ENCODE assay signal across 10 cellular contexts in genomic region chr20:62646851-62647520, GRCh38. TPM values are rescaled to one million over a fixed set of nuclear protein-coding genes. Genes with fewer than 3 reads are reported as not detected.
DNase-seq lines count a peak whose midpoint lies in the region; ATAC-seq and TF ChIP-seq lines count a peak whose summit lies in the region.
"Had no signal": no experiment of that assay in that cellular context is flagged by ENCODE, and none has a peak within 500 bp of the region (broad histone marks: within the 10 kb centered on the region; RNA-seq: fewer than 3 reads in every experiment).

No MANE protein-coding gene starts in this region.

- no peak overlapping the region for H2BK15ac ChIP-seq in neuronal stem cell (ENCODE audit: low read length)

- peaks cover 25% of the 10 kb centered on the region for H3K4me1 Mint-ChIP-seq in CD8-positive, alpha-beta T cell (ENCODE audit: low read depth)

- RAD21 ChIA-PET in HCT116 (lab: Charles Lee; ENCODE audit: low non-redundant PET in 1 of 2, low total read pairs in 2 of 2, uncharacterized antibody in 2 of 2, unreplicated experiment in 2 of 2): no interaction called here

- H2BK12ac ChIP-seq in neuronal stem cell (ENCODE audit: low read length): peak overlapping the region; percentile 43

- no peaks in the 10 kb centered on the region for H3K9me3 Mint-ChIP-seq in CD8-positive, alpha-beta T cell
- H3K9me3 Mint-ChIP-seq: effector memory CD8-positive, alpha-beta T cell; naive thymus-derived CD4-positive, alpha-beta T cell had no signal

- H4K20me1 ChIP-seq in HCT116 (ENCODE audit: insufficient read depth): peaks cover 29% of the 10 kb centered on the region; the same call in 1 of the 2 replicates

- H3K4me3 Mint-ChIP-seq in CD8-positive, alpha-beta T cell: no peak overlapping the region
- H3K4me3 Mint-ChIP-seq: effector memory CD8-positive, alpha-beta T cell had no signal

- no peak overlapping the region for H2AK5ac ChIP-seq in neuronal stem cell (ENCODE audit: low read depth, low read length)

- H3K36me3 Mint-ChIP-seq in CD8-positive, alpha-beta T cell: no peaks in the 10 kb centered on the region

- H3K27ac Mint-ChIP-seq in CD8-positive, alpha-beta T cell: peak overlapping the region; percentile 32

- no TSS peak for BruUV-seq in HCT116 (replicated peaks; lab: Mats Ljungman, UMichigan)

- no peak overlapping the region for H2BK5ac ChIP-seq in neuronal stem cell (ENCODE audit: low read length)

- H4K8ac ChIP-seq in neuronal stem cell (ENCODE audit: low read depth, low read length): no peak overlapping the region

- H3K27ac ChIP-seq in CD8-positive, alpha-beta T cell (ENCODE audit: low read depth, low read length): no peak overlapping the region
- peak overlapping the region; percentile 90; the same call in 1 of the 2 replicates for H3K27ac ChIP-seq in HCT116 (ENCODE audit: low read depth, low read length)
- H3K27ac ChIP-seq in adrenal gland: peak overlapping the region in 3 of 5 donors; percentile 14 to 91 (median 73)
- H3K27ac ChIP-seq in neuronal stem cell (replicated peaks; ENCODE audit: low read length): no peak overlapping the region
- H3K27ac ChIP-seq in thyroid gland: no peak overlapping the region

- H3K9me3 ChIP-seq in CD8-positive, alpha-beta T cell (ENCODE audit: low read length): no peaks in the 10 kb centered on the region
- H3K9me3 ChIP-seq in HCT116 (ENCODE audit: control insufficient read depth in 1 of 2, insufficient read depth in 1 of 2, low read depth in 1 of 2, low read length in 2 of 2) (no peaks in the 10 kb centered on the region), adrenal gland (replicated peaks in 1 of 3) (no peaks in the 10 kb centered on the region), neuronal stem cell (replicated peaks in 1 of 2; ENCODE audit: control insufficient read depth in 2 of 2, insufficient read depth in 1 of 2, low read depth in 1 of 2, low read length in 2 of 2) (no peaks in the 10 kb centered on the region), thyroid gland (no peaks in the 10 kb centered on the region)

- H3K79me1 ChIP-seq in neuronal stem cell (ENCODE audit: low read depth, low read length): no peaks in the 10 kb centered on the region

- H2BK120ac ChIP-seq in neuronal stem cell (ENCODE audit: low read depth, low read length): no peak overlapping the region

- no peak overlapping the region for H3K4me3 ChIP-seq in CD8-positive, alpha-beta T cell (ENCODE audit: low read depth, low read length)
- H3K4me3 ChIP-seq in HCT116 (replicated peaks in 1 of 2; ENCODE audit: low read depth in 1 of 2, low read length in 2 of 2): no peak overlapping the region
- H3K4me3 ChIP-seq in adrenal gland: no peak overlapping the region
- no peak overlapping the region for H3K4me3 ChIP-seq in neuronal stem cell (ENCODE audit: low read length in 2 of 2)
- no peak overlapping the region for H3K4me3 ChIP-seq in thyroid gland (replicated peaks in 1 of 3)

- peaks cover 96% of the 10 kb centered on the region for H3K79me2 ChIP-seq in HCT116 (ENCODE audit: insufficient read depth, low read length)

- H2AFZ ChIP-seq in HCT116 (ENCODE audit: low read depth, low read length, poor library complexity, severe bottlenecking) (no peak overlapping the region), neuronal stem cell (ENCODE audit: low read length) (no peak overlapping the region)

- H3K18ac ChIP-seq in neuronal stem cell (ENCODE audit: low read length): peak overlapping the region; percentile 45

- H3K23ac ChIP-seq in neuronal stem cell (ENCODE audit: low read depth, low read length, poor library complexity): no peak overlapping the region

- CTCF ChIA-PET in CD8-positive, alpha-beta T cell (lab: Charles Lee): interaction anchor here (1.0 kb wide), 1 partner anchor 30 kb away, joined by 3 read pairs; no protein-coding TSS in a partner anchor
- CTCF ChIA-PET in HCT116 (lab: Charles Lee): no interaction called here

- no peak for DNase-seq in CD8-positive, alpha-beta T cell
- DNase-seq in HCT116 (ENCODE audit: low read depth, low spot score) (no peak), adrenal gland (no peak), neuronal stem cell (ENCODE audit: low spot score) (no peak), ACHN (no peak), thyroid gland (no peak), NCI-H69 (lab: John Stamatoyannopoulos, UW) (no peak)
- DNase-seq: activated CD4-positive, alpha-beta T cell treated with anti-CD3 and anti-CD28 coated beads, Interleukin-2, amount 50 U/mL, for 48 hours; effector memory CD8-positive, alpha-beta T cell; naive thymus-derived CD4-positive, alpha-beta T cell had no signal

- no peaks in the 10 kb centered on the region for H3K36me3 ChIP-seq in CD8-positive, alpha-beta T cell (ENCODE audit: insufficient read depth, low read length)
- peaks cover 6 to 60% of the 10 kb centered on the region in 2 experiments; a peak in 3 of 4 replicates for H3K36me3 ChIP-seq in HCT116 (ENCODE audit: control insufficient read depth in 1 of 2, insufficient read depth in 2 of 2, low read length in 2 of 2)
- H3K36me3 ChIP-seq in adrenal gland (replicated peaks in 1 of 2): no peaks in the 10 kb centered on the region
- no peaks in the 10 kb centered on the region for H3K36me3 ChIP-seq in neuronal stem cell (replicated peaks in 1 of 2; ENCODE audit: control insufficient read depth in 2 of 2, insufficient read depth in 2 of 2, low read length in 2 of 2)
- no peaks in the 10 kb centered on the region for H3K36me3 ChIP-seq in thyroid gland

- no peak overlapping the region for H3K9ac ChIP-seq in HCT116 (ENCODE audit: low read length)
- no peak overlapping the region for H3K9ac ChIP-seq in neuronal stem cell (ENCODE audit: low read depth, low read length, poor library complexity)

- no peak overlapping the region for H4K91ac ChIP-seq in neuronal stem cell (ENCODE audit: low read depth, low read length, poor library complexity)

- H3K27me3 ChIP-seq in CD8-positive, alpha-beta T cell (ENCODE audit: insufficient read depth, low read length): no peaks in the 10 kb centered on the region
- H3K27me3 ChIP-seq in HCT116 (ENCODE audit: insufficient read depth, low read length) (no peaks in the 10 kb centered on the region), adrenal gland (peaks cover 5% of the 10 kb centered on the region), neuronal stem cell (ENCODE audit: control insufficient read depth in 3 of 3, insufficient read depth in 3 of 3, low read depth in 1 of 3, low read length in 3 of 3) (peaks cover 5 to 72% (median 29%) of the 10 kb centered on the region in 3 experiments), thyroid gland (peaks cover 4% of the 10 kb centered on the region)

- no peak for TF ChIP-seq RAD21 in HCT116 (IDR thresholded peaks at IDR 0.05; ENCODE audit: low read depth)

- H3K14ac ChIP-seq in neuronal stem cell (ENCODE audit: low read length): no peak overlapping the region

- intact Hi-C loops in CD8-positive, alpha-beta T cell (cut with DNase I, micrococcal nuclease): loop anchor here in 1 of 2 experiments (10.0 kb wide), 1 partner anchor 342 kb away; the partner anchor contains the start of gene ADRM1
- intact Hi-C loops in HCT116 (cut with micrococcal nuclease) (no loop called here), adrenal gland (cut with DNase I) (no loop called here), thyroid gland (cut with DNase I) (no loop called here)

- ATAC-seq in CD8-positive, alpha-beta T cell: no peak
- ATAC-seq in HCT116: no peak
- ATAC-seq: effector memory CD8-positive, alpha-beta T cell; naive thymus-derived CD4-positive, alpha-beta T cell had no signal

- POLR2A ChIA-PET in CD8-positive, alpha-beta T cell (lab: Charles Lee): no interaction called here
- POLR2A ChIA-PET in HCT116 (lab: Charles Lee): no interaction called here

- no peak overlapping the region for H3K4ac ChIP-seq in neuronal stem cell (ENCODE audit: low read length)

- H3K9me2 ChIP-seq in HCT116 (ENCODE audit: insufficient read depth): no peaks in the 10 kb centered on the region

- H3K27me3 Mint-ChIP-seq in CD8-positive, alpha-beta T cell (ENCODE audit: low read depth): no peaks in the 10 kb centered on the region
- H3K27me3 Mint-ChIP-seq: effector memory CD8-positive, alpha-beta T cell; naive thymus-derived CD4-positive, alpha-beta T cell had no signal

- in situ Hi-C loops in ACHN (cut with HindIII; ENCODE audit: low pct_ligation_motif_present, low pct_unique_long_range_greater_than_20kb, low sequenced_read_pairs): no loop called here

- H3K4me2 ChIP-seq in HCT116 (ENCODE audit: low read length): peak overlapping the region; percentile 12; the same call in 1 of the 2 replicates
- no peak overlapping the region for H3K4me2 ChIP-seq in neuronal stem cell (ENCODE audit: insufficient read depth, low read length, poor library complexity, severe bottlenecking)

- TF ChIP-seq POLR2A in HCT116 (IDR thresholded peaks at IDR 0.05; ENCODE audit: borderline replicate concordance, extremely low read depth, insufficient read depth, insufficient read length) (no peak), adrenal gland (IDR thresholded peaks at IDR 0.05) (no peak), thyroid gland (IDR thresholded peaks at IDR 0.05) (no peak)

- 82 to 92% (median 89%) methylated on average over 9 to 12 of the region's 12 CpGs for WGBS in adrenal gland, 4 donors
- no CpG with 5 or more reads among the region's 12 CpGs for WGBS in neuronal stem cell (ENCODE audit: extremely low coverage in 2 of 2, insufficient read length in 2 of 2, insufficient replicate concordance in 1 of 2), 2 donors
- WGBS in thyroid gland, 2 donors: 84 to 85% methylated on average over 8 to 11 of the region's 12 CpGs

- H3K4me1 ChIP-seq in CD8-positive, alpha-beta T cell (ENCODE audit: insufficient read depth, low read length): peaks cover 26% of the 10 kb centered on the region
- H3K4me1 ChIP-seq in HCT116 (ENCODE audit: control insufficient read depth in 1 of 2, insufficient read depth in 2 of 2, low read length in 2 of 2) (peaks cover 53 to 76% of the 10 kb centered on the region in 2 experiments), adrenal gland (replicated peaks in 1 of 2) (peaks cover 18 to 42% of the 10 kb centered on the region in 2 donors), neuronal stem cell (ENCODE audit: control insufficient read depth in 2 of 2, insufficient read depth in 1 of 2, low read depth in 1 of 2, low read length in 2 of 2) (peaks cover 0 to 7% of the 10 kb centered on the region in 2 donors), thyroid gland (peaks cover 13 to 44% of the 10 kb centered on the region in 2 donors)

- TF ChIP-seq CTCF in CD8-positive, alpha-beta T cell (IDR thresholded peaks at IDR 0.05): no peak
- TF ChIP-seq CTCF in HCT116 (IDR thresholded peaks at IDR 0.05 in 2 of 3, conservative IDR thresholded peaks at IDR 0.05 in 1 of 3; ENCODE audit: borderline replicate concordance in 1 of 3, insufficient read depth in 1 of 3, low read depth in 2 of 3, low read length in 2 of 3) (no peak), adrenal gland (IDR thresholded peaks at IDR 0.05) (no peak), thyroid gland (IDR thresholded peaks at IDR 0.05) (no peak)

RNA-seq across cellular contexts. Expression of gene SLCO4A1, which starts 4.7 kb away (rescaled TPM):
- total RNA-seq in CD8-positive, alpha-beta T cell: 1 to 10 TPM; 4.5 to 4.7 TPM
- 107 TPM for total RNA-seq in HCT116 (2021; ENCODE audit: unreplicated experiment)
- 119 and 125 TPM in 2 replicates for polyA plus RNA-seq in HCT116 (2012)
- total RNA-seq in adrenal gland: 1 to 10 TPM; 2.4 to 8.6 (median 4.9) TPM
- 10 to 100 TPM in 2 of 3 donors, 1 to 10 TPM in 1; 2.9 to 27.0 (median 20.7) TPM for polyA plus RNA-seq in adrenal gland
- polyA plus RNA-seq in neuronal stem cell (2013, experiment 1 of 2): 3.5 TPM
- 3.9 TPM for polyA plus RNA-seq in neuronal stem cell (2013, experiment 2 of 2)
- 10 to 100 TPM in 1 of 4 donors, 1 to 10 TPM in 3; 5.3 to 18.3 (median 6.7) TPM for total RNA-seq in thyroid gland

Comparison
In these comparisons a context has a peak if more than half of its experiments do, and no peak if none do; other contexts are left out.
1. H3K27ac ChIP-seq: peak in HCT116 (single experiment) and adrenal gland (3 of 5); none in CD8-positive, alpha-beta T cell (single experiment), neuronal stem cell (single experiment) and thyroid gland (0 of 3).